ENCODE assay signal across 8 cellular contexts in genomic region chr19:655691-656090, GRCh38. TPM values are rescaled to one million over a fixed set of nuclear protein-coding genes. Genes with fewer than 3 reads are reported as not detected.
DNase-seq lines count a peak whose midpoint lies in the region; ATAC-seq and TF ChIP-seq lines count a peak whose summit lies in the region.
"Had no signal": no experiment of that assay in that cellular context is flagged by ENCODE, and none has a peak within 500 bp of the region (broad histone marks: within the 10 kb centered on the region; RNA-seq: fewer than 3 reads in every experiment).

No MANE protein-coding gene starts in this region.

- H3K27ac ChIP-seq in naive thymus-derived CD4-positive, alpha-beta T cell (ENCODE audit: low read depth, low read length) = no peak overlapping the region

- intact Hi-C loops in naive thymus-derived CD4-positive, alpha-beta T cell (cut with micrococcal nuclease) = no loop called here

- CTCF ChIA-PET in WTC11 (lab: Charles Lee) = interaction anchor here (1.4 kb wide), 1 partner anchor 23 kb away, joined by 4 read pairs; no protein-coding TSS in a partner anchor
- CTCF ChIA-PET in naive thymus-derived CD4-positive, alpha-beta T cell (lab: Charles Lee) = no interaction called here

- ATAC-seq in WTC11 (no peak), GM21529 (IDR thresholded peaks at IDR 0.05; ENCODE audit: unreplicated experiment) (no peak)
- no peak for ATAC-seq in naive thymus-derived CD4-positive, alpha-beta T cell
- ATAC-seq: mucosa of descending colon had no signal

- no peak for TF ChIP-seq CTCF in WTC11 (IDR thresholded peaks at IDR 0.05)

- peaks cover 3% of the 10 kb centered on the region; the same call in 1 of the 2 replicates for H3K4me1 Mint-ChIP-seq in WTC11
- H3K4me1 Mint-ChIP-seq in naive thymus-derived CD4-positive, alpha-beta T cell = peaks cover 13 to 65% (median 31%) of the 10 kb centered on the region in 7 donors

- POLR2A ChIA-PET in WTC11 (lab: Charles Lee) = interaction anchor here (1.0 kb wide), 1 partner anchor 144 kb away, joined by 3 read pairs; no protein-coding TSS in a partner anchor
- POLR2A ChIA-PET in naive thymus-derived CD4-positive, alpha-beta T cell (lab: Charles Lee) = interaction anchor here (0.7 to 1.2 kb wide), 3 partner anchors 14 to 45 kb away, joined by 3 read pairs; no protein-coding TSS in a partner anchor

- peak overlapping the region; percentile 53 for H3K27ac Mint-ChIP-seq in WTC11
- H3K27ac Mint-ChIP-seq in naive thymus-derived CD4-positive, alpha-beta T cell = peak overlapping the region in 7 of 9 donors; percentile 22 to 86 (median 65)

- no peak overlapping the region for H3K4me3 ChIP-seq in naive thymus-derived CD4-positive, alpha-beta T cell (ENCODE audit: low read length)
- H3K4me3 ChIP-seq: mucosa of descending colon had no signal

- no peaks in the 10 kb centered on the region for H3K9me3 ChIP-seq in naive thymus-derived CD4-positive, alpha-beta T cell (ENCODE audit: control insufficient read depth in 2 of 3, low read length in 3 of 3)
- H3K9me3 ChIP-seq: mucosa of descending colon had no signal

- no peaks in the 10 kb centered on the region for H3K27me3 ChIP-seq in naive thymus-derived CD4-positive, alpha-beta T cell (ENCODE audit: control insufficient read depth in 2 of 2, insufficient read depth in 2 of 2, low read length in 2 of 2)

- H3K36me3 Mint-ChIP-seq in WTC11 = no peaks in the 10 kb centered on the region
- H3K36me3 Mint-ChIP-seq in naive thymus-derived CD4-positive, alpha-beta T cell = peaks cover 0 to 7% (median 0%) of the 10 kb centered on the region in 5 donors

- no peak overlapping the region for H3K4me3 Mint-ChIP-seq in WTC11
- H3K4me3 Mint-ChIP-seq in naive thymus-derived CD4-positive, alpha-beta T cell = peak overlapping the region in 3 of 10 donors; percentile 25 to 64 (median 52)

- no peaks in the 10 kb centered on the region for H3K27me3 Mint-ChIP-seq in WTC11 (ENCODE audit: low read depth)
- H3K27me3 Mint-ChIP-seq in naive thymus-derived CD4-positive, alpha-beta T cell = no peaks in the 10 kb centered on the region

- no peaks in the 10 kb centered on the region for H3K9me3 Mint-ChIP-seq in WTC11
- no peaks in the 10 kb centered on the region for H3K9me3 Mint-ChIP-seq in naive thymus-derived CD4-positive, alpha-beta T cell

- peaks cover 41 to 48% of the 10 kb centered on the region in 2 donors for H3K4me1 ChIP-seq in naive thymus-derived CD4-positive, alpha-beta T cell (ENCODE audit: control insufficient read depth in 2 of 2, insufficient read depth in 2 of 2, low read length in 2 of 2)

- H3K36me3 ChIP-seq in naive thymus-derived CD4-positive, alpha-beta T cell (ENCODE audit: control insufficient read depth in 2 of 3, insufficient read depth in 3 of 3, low read length in 3 of 3) = peaks cover 0 to 84% (median 20%) of the 10 kb centered on the region in 3 experiments

- DNase-seq in WTC11 (ENCODE audit: low spot score) (no peak), NCI-H1694 treated with DMSO at 0.1 percent for 48 hours (lab: John Stamatoyannopoulos, UW) (no peak)
- DNase-seq in naive thymus-derived CD4-positive, alpha-beta T cell = no peak
- DNase-seq: NCI-H1105 treated with DMSO at 0.1 percent for 48 hours, NCI-H524 had no signal

TF ChIP-seq in WTC11, 78 proteins besides CTCF, POLR2A, EP300 and RAD21:
- TF ChIP-seq ZNF416 (CRISPR knock-in tag; IDR thresholded peaks at IDR 0.05) = no peak
- TF ChIP-seq RELA (CRISPR knock-in tag; IDR thresholded peaks at IDR 0.05; ENCODE audit: borderline replicate concordance) = no peak
- TF ChIP-seq ZNF671 (CRISPR knock-in tag; IDR thresholded peaks at IDR 0.05) = no peak
- TF ChIP-seq TEAD1 (CRISPR knock-in tag; IDR thresholded peaks at IDR 0.05) = no peak
- TF ChIP-seq NFE2L1 (CRISPR knock-in tag; IDR thresholded peaks at IDR 0.05) = no peak
- no peak for TF ChIP-seq ARID4B (CRISPR knock-in tag; IDR thresholded peaks at IDR 0.05; ENCODE audit: borderline replicate concordance)
- TF ChIP-seq ZSCAN18 (CRISPR knock-in tag; IDR thresholded peaks at IDR 0.05) = no peak
- TF ChIP-seq ZNF263 (CRISPR knock-in tag; IDR thresholded peaks at IDR 0.05; ENCODE audit: low read depth) = no peak
- TF ChIP-seq ATF2 (CRISPR knock-in tag; IDR thresholded peaks at IDR 0.05; ENCODE audit: borderline replicate concordance, low read depth) = no peak
- TF ChIP-seq NFATC4 (CRISPR knock-in tag; IDR thresholded peaks at IDR 0.05) = no peak
- TF ChIP-seq FOXK1 (CRISPR knock-in tag; IDR thresholded peaks at IDR 0.05) = no peak

RNA-seq across cellular contexts. Expression of gene RNF126, which starts 7.3 kb away (rescaled TPM):
- total RNA-seq in WTC11 (2021) = 66.7 to 84.4 TPM (median 68.1 TPM) in 3 replicates
- total RNA-seq in naive thymus-derived CD4-positive, alpha-beta T cell = 100 to 1,000 TPM in 3 of 5 experiments, 10 to 100 TPM in 2; 75.1 to 110 (median 101) TPM
- polyA plus RNA-seq in naive thymus-derived CD4-positive, alpha-beta T cell = 10 to 100 TPM; 55.3 to 70.3 TPM

RNA-seq across cellular contexts. Expression of gene FGF22, which starts 16.0 kb away (rescaled TPM):
- 1.4 to 1.6 TPM (median 1.6 TPM) in 3 replicates for total RNA-seq in WTC11 (2021)
- total RNA-seq in naive thymus-derived CD4-positive, alpha-beta T cell = 1 to 10 TPM in 2 of 5 experiments, under 1 TPM in 2, not detected in 1; 0.17 to 1.8 (median 0.95) TPM
- not detected for polyA plus RNA-seq in naive thymus-derived CD4-positive, alpha-beta T cell
- total RNA-seq: activated CD8-positive, alpha-beta memory T cell treated with anti-CD3 and anti-CD28 coated beads for 36 hours had no signal

RNA-seq across cellular contexts. Expression of gene FSTL3, which starts 20.5 kb away (rescaled TPM):
- total RNA-seq in WTC11 (2021) = 8.7 to 12.2 TPM (median 10.1 TPM) in 3 replicates
- 1 to 10 TPM; 3.1 to 6.4 (median 5.0) TPM for total RNA-seq in naive thymus-derived CD4-positive, alpha-beta T cell
- 1 to 10 TPM; 2.7 to 2.8 TPM for polyA plus RNA-seq in naive thymus-derived CD4-positive, alpha-beta T cell

RNA-seq across cellular contexts. Expression of gene POLRMT, which starts 22.4 kb away (rescaled TPM):
- total RNA-seq in WTC11 (2021) = 113 to 139 TPM (median 116 TPM) in 3 replicates
- total RNA-seq in naive thymus-derived CD4-positive, alpha-beta T cell = 100 to 1,000 TPM in 1 of 5 experiments, 10 to 100 TPM in 4; 61.2 to 105 (median 71.3) TPM
- polyA plus RNA-seq in naive thymus-derived CD4-positive, alpha-beta T cell = 10 to 100 TPM; 37.4 to 51.8 TPM

RNA-seq across cellular contexts. Expression of gene PRSS57, which starts 39.6 kb away (rescaled TPM):
- total RNA-seq in WTC11 (2021) = not detected in 3 replicates
- total RNA-seq in naive thymus-derived CD4-positive, alpha-beta T cell = 1 to 10 TPM in 1 of 5 experiments, under 1 TPM in 1, not detected in 3; 0.27 to 2.1 TPM
- not detected for polyA plus RNA-seq in naive thymus-derived CD4-positive, alpha-beta T cell
- total RNA-seq: activated CD8-positive, alpha-beta memory T cell treated with anti-CD3 and anti-CD28 coated beads for 36 hours; mucosa of descending colon had no signal
